In the genomic region with DNA sequence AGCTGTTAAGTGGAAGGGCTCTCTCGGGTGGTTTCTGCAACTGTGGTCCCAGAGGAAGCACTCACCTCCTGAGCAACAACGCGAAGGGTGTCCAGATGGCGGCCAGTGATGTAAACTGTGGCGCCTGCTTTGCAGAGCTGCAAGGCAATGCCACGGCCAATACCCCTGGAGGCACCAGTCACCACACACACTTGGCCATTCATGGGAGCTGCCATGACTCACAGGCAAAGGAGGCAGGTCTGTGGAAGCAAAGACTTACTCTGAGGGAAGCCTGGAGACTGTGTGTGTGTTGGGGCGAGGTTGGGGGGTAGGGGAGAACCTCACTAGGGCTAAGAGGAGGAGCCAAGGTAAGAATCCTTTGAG, we compare ENCODE assay signal across 8 cellular contexts. TPM values are rescaled to one million over a fixed set of nuclear protein-coding genes. Genes with fewer than 3 reads are reported as not detected.
DNase-seq lines count a peak whose midpoint lies in the region; ATAC-seq, FAIRE-seq and TF ChIP-seq lines count a peak whose summit lies in the region.

No MANE protein-coding gene starts in this region.

- H3K36me3 Mint-ChIP-seq in naive B cell, result peaks cover 5 to 10% of the 10 kb centered on the region in 2 donors

- H3K4me1 ChIP-seq in A549, result peaks cover 15% of the 10 kb centered on the region; the same call in 2 of the 3 replicates
- H3K4me1 ChIP-seq in Peyer's patch, result peaks cover 0 to 34% (median 12%) of the 10 kb centered on the region in 4 donors
- H3K4me1 ChIP-seq in endocrine pancreas (ENCODE audit: control insufficient read depth, insufficient read depth, low read length), result peaks cover 5% of the 10 kb centered on the region

- no peaks in the 10 kb centered on the region for H3K27me3 Mint-ChIP-seq in naive B cell

- H3K27ac ChIP-seq in A549 (peak overlapping the region; percentile 82 to 92), Peyer's patch (peak overlapping the region; percentile 82 to 97 (median 90))

- H3K27me3 ChIP-seq in Peyer's patch, result no peaks in the 10 kb centered on the region
- no peaks in the 10 kb centered on the region for H3K27me3 ChIP-seq in endocrine pancreas (ENCODE audit: control insufficient read depth, insufficient read depth, low read length)

- H3K36me3 ChIP-seq in Peyer's patch (peaks cover 0 to 47% (median 0%) of the 10 kb centered on the region in 3 donors), endocrine pancreas (ENCODE audit: control insufficient read depth, insufficient read depth, low read length) (no peaks in the 10 kb centered on the region)

- H3K4me3 Mint-ChIP-seq in naive B cell, result peak overlapping the region; percentile 89 to 99 (median 96)

- H3K9me3 Mint-ChIP-seq in naive B cell, result no peaks in the 10 kb centered on the region

- FAIRE-seq in A549 (lab: Jason Lieb, UNC), result no peak

- H3K4me1 Mint-ChIP-seq in naive B cell, result peaks cover 35 to 55% (median 53%) of the 10 kb centered on the region in 3 donors

- POLR2A ChIA-PET in A549 (lab: Yijun Ruan, JAX), result interaction anchor here (1.1 to 3.4 kb wide), 6 partner anchors 8 to 133 kb away, joined by 4 to 53 read pairs (median 6); a partner anchor contains a TSS

- WGBS in A549 (ENCODE audit: missing lambda C conversion rate), result 35% methylated on average over 7 of the region's 7 CpGs

- no peak for TF ChIP-seq CTCF in A549 (IDR thresholded peaks at IDR 0.05)
- TF ChIP-seq CTCF in GM12875 (IDR thresholded peaks at IDR 0.05; ENCODE audit: borderline replicate concordance, insufficient read depth, low read depth, low read length), result no peak
- TF ChIP-seq CTCF in Peyer's patch (IDR thresholded peaks at IDR 0.05), result no peak

- peak overlapping the region; percentile 92 to 99 (median 97) for H3K27ac Mint-ChIP-seq in naive B cell

- TF ChIP-seq POLR2A in A549 (IDR thresholded peaks at IDR 0.05; ENCODE audit: low read length) (no peak), Peyer's patch (IDR thresholded peaks at IDR 0.05) (no peak)

- no peaks in the 10 kb centered on the region for H3K9me3 ChIP-seq in A549
- H3K9me3 ChIP-seq in Peyer's patch, result no peaks in the 10 kb centered on the region
- H3K9me3 ChIP-seq in endocrine pancreas (ENCODE audit: control insufficient read depth, low read length), result no peaks in the 10 kb centered on the region

- TF ChIP-seq RAD21 in A549 (conservative IDR thresholded peaks at IDR 0.05 in 1 of 2, IDR thresholded peaks at IDR 0.05 in 1 of 2), result no peak

- peak overlapping the region; percentile 81 for H3K4me2 ChIP-seq in A549

- CTCF ChIA-PET in A549 (lab: Yijun Ruan, JAX), result interaction anchor here (0.9 to 46.6 kb wide), 7 partner anchors 12 to 131 kb away, joined by 3 to 1142 read pairs (median 135); a partner anchor contains a TSS

- H3K4me3 ChIP-seq in A549 (peak overlapping the region; percentile 81), GM12875 (ENCODE audit: low read depth, low read length) (peak overlapping the region; percentile 50), Peyer's patch (peak overlapping the region; percentile 78 to 98 (median 88)), endocrine pancreas (ENCODE audit: control insufficient read depth, insufficient read depth, low read length) (peak overlapping the region; percentile 54)

- ATAC-seq in A549, result peak; percentile 60 to 69
- ATAC-seq in naive B cell (ENCODE audit: low read depth in 2 of 2), result no peak

- peak overlapping the region; percentile 73 for H3K9ac ChIP-seq in endocrine pancreas (ENCODE audit: control insufficient read depth, insufficient read depth, low read length)

- DNase-seq in A549 (ENCODE audit: low read depth in 1 of 2, low spot score in 1 of 2) (peak; percentile 42 to 60), Peyer's patch (peak in 1 of 3 donors; percentile 67), naive B cell (no peak), NOMO-1 (lab: John Stamatoyannopoulos, UW; ENCODE audit: unreplicated experiment in 2 of 2) (no peak), retina (no peak)
- no peak for DNase-seq in activated effector memory CD4-positive, alpha-beta T cell treated with anti-CD3 and anti-CD28 coated beads, Interleukin-2, amount 50 U/mL, for 16 hours

- TF ChIP-seq EP300 in A549 (IDR thresholded peaks at IDR 0.05), result no peak

TF ChIP-seq in A549, 52 proteins besides CTCF, POLR2A, EP300 and RAD21:
- TF ChIP-seq, protein P1, sequence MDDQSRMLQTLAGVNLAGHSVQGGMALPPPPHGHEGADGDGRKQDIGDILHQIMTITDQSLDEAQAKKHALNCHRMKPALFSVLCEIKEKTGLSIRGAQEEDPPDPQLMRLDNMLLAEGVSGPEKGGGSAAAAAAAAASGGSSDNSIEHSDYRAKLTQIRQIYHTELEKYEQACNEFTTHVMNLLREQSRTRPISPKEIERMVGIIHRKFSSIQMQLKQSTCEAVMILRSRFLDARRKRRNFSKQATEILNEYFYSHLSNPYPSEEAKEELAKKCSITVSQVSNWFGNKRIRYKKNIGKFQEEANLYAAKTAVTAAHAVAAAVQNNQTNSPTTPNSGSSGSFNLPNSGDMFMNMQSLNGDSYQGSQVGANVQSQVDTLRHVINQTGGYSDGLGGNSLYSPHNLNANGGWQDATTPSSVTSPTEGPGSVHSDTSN (IDR thresholded peaks at IDR 0.05), result no peak
- TF ChIP-seq, protein P2, sequence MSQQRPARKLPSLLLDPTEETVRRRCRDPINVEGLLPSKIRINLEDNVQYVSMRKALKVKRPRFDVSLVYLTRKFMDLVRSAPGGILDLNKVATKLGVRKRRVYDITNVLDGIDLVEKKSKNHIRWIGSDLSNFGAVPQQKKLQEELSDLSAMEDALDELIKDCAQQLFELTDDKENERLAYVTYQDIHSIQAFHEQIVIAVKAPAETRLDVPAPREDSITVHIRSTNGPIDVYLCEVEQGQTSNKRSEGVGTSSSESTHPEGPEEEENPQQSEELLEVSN (IDR thresholded peaks at IDR 0.05; ENCODE audit: borderline replicate concordance, low read depth), result 0 out of 2 replicates have a peak, but pooled peaks have one; percentile 51

RNA-seq across cellular contexts. Expression of a gene that starts 0.7 kb away (rescaled TPM):
- 17.4 and 17.9 TPM in 2 replicates for polyA plus RNA-seq in A549 (2011; rRNA removed)
- polyA plus RNA-seq in A549 (2012; cell fraction: cytosol; rRNA removed), result 19.2 and 19.4 TPM in 2 replicates
- 49.2 and 72.1 TPM in 2 replicates for polyA plus RNA-seq in A549 (2012; cell fraction: nucleus; rRNA removed)
- 13.8 to 15.2 TPM (median 15.1 TPM) in 3 replicates for polyA plus RNA-seq in A549 (2017; fragmentation: RNase III; extraction: RNeasy Plus Mini Kit Qiagen cat#74134 plus additional on column Dnase treatment)
- 14.9 and 17.5 TPM in 2 replicates for polyA minus RNA-seq in A549 (2011; rRNA and poly(A)+ RNA removed)
- 100 to 1,000 TPM in 1 of 4 donors, 10 to 100 TPM in 3; 51.2 to 130 (median 67.1) TPM for total RNA-seq in Peyer's patch
- polyA plus RNA-seq in naive B cell (ENCODE audit: low read depth in 6 of 6), result 10 to 100 TPM; 20.4 to 38.5 (median 29.3) TPM

RNA-seq across cellular contexts. Expression of a gene that starts 0.8 kb away (rescaled TPM):
- 16.5 and 23.6 TPM in 2 replicates for polyA plus RNA-seq in A549 (2011; rRNA removed)
- 9.3 and 11.6 TPM in 2 replicates for polyA plus RNA-seq in A549 (2012; cell fraction: cytosol; rRNA removed)
- 52.4 and 55.3 TPM in 2 replicates for polyA plus RNA-seq in A549 (2012; cell fraction: nucleus; rRNA removed)
- 23.0 to 24.5 TPM (median 24.2 TPM) in 3 replicates for polyA plus RNA-seq in A549 (2017; fragmentation: RNase III; extraction: RNeasy Plus Mini Kit Qiagen cat#74134 plus additional on column Dnase treatment)
- polyA minus RNA-seq in A549 (2011; rRNA and poly(A)+ RNA removed), result 45.7 and 46.9 TPM in 2 replicates
- total RNA-seq in Peyer's patch, result 10 to 100 TPM; 14.5 to 30.0 (median 22.4) TPM
- polyA plus RNA-seq in naive B cell (ENCODE audit: low read depth in 6 of 6), result 1 to 10 TPM in 5 of 6 donors, under 1 TPM in 1; 0.83 to 2.4 (median 1.3) TPM

RNA-seq across cellular contexts. Expression of a gene that starts 8.9 kb away (rescaled TPM):
- polyA plus RNA-seq in A549 (2011; rRNA removed), result 0.31 and 0.32 TPM in 2 replicates
- 0.13 and 0.14 TPM in 2 replicates for polyA plus RNA-seq in A549 (2012; cell fraction: cytosol; rRNA removed)
- 0.16 and 0.28 TPM in 2 replicates for polyA plus RNA-seq in A549 (2012; cell fraction: nucleus; rRNA removed)
- 0.33 to 0.99 TPM (median 0.79 TPM) in 3 replicates for polyA plus RNA-seq in A549 (2017; fragmentation: RNase III; extraction: RNeasy Plus Mini Kit Qiagen cat#74134 plus additional on column Dnase treatment)
- polyA minus RNA-seq in A549 (2011; rRNA and poly(A)+ RNA removed), result 0.39 and 0.79 TPM in 2 replicates
- total RNA-seq in Peyer's patch, result 100 to 1,000 TPM in 2 of 4 donors, 10 to 100 TPM in 2; 22.3 to 184 (median 136) TPM
- 10 to 100 TPM in 1 of 6 donors, 1 to 10 TPM in 5; 4.9 to 10.4 (median 8.1) TPM for polyA plus RNA-seq in naive B cell (ENCODE audit: low read depth in 6 of 6)

RNA-seq across cellular contexts. Expression of a gene that starts 11.1 kb away (rescaled TPM):
- polyA plus RNA-seq in A549 (2011; rRNA removed) (5.8 and 7.6 TPM in 2 replicates), A549 (2017; fragmentation: RNase III; extraction: RNeasy Plus Mini Kit Qiagen cat#74134 plus additional on column Dnase treatment) (8.4 to 9.9 TPM (median 8.6 TPM) in 3 replicates), naive B cell (ENCODE audit: low read depth in 6 of 6) (1 to 10 TPM in 1 of 6 donors, under 1 TPM in 5; 0.28 to 1.2 (median 0.69) TPM)
- 5.6 and 7.9 TPM in 2 replicates for polyA plus RNA-seq in A549 (2012; cell fraction: cytosol; rRNA removed)
- 91.2 and 171 TPM in 2 replicates for polyA plus RNA-seq in A549 (2012; cell fraction: nucleus; rRNA removed)
- polyA minus RNA-seq in A549 (2011; rRNA and poly(A)+ RNA removed), result 8.7 and 8.8 TPM in 2 replicates
- 10 to 100 TPM in 2 of 4 donors, 1 to 10 TPM in 2; 7.7 to 37.2 (median 12.2) TPM for total RNA-seq in Peyer's patch

RNA-seq across cellular contexts. Expression of a gene that starts 12.4 kb away (rescaled TPM):
- polyA plus RNA-seq in A549 (2011; rRNA removed), result 10.2 and 13.2 TPM in 2 replicates
- 10.1 and 10.9 TPM in 2 replicates for polyA plus RNA-seq in A549 (2012; cell fraction: cytosol; rRNA removed)
- 209 and 247 TPM in 2 replicates for polyA plus RNA-seq in A549 (2012; cell fraction: nucleus; rRNA removed)
- polyA plus RNA-seq in A549 (2017; fragmentation: RNase III; extraction: RNeasy Plus Mini Kit Qiagen cat#74134 plus additional on column Dnase treatment), result 8.3 to 9.4 TPM (median 8.3 TPM) in 3 replicates
- 8.1 and 10.4 TPM in 2 replicates for polyA minus RNA-seq in A549 (2011; rRNA and poly(A)+ RNA removed)
- total RNA-seq in Peyer's patch, result 10 to 100 TPM in 2 of 4 donors, 1 to 10 TPM in 2; 5.1 to 28.5 (median 10.1) TPM
- 1 to 10 TPM; 1.4 to 2.4 (median 2.1) TPM for polyA plus RNA-seq in naive B cell (ENCODE audit: low read depth in 6 of 6)

Comparison
In these comparisons a context has a peak if more than half of its experiments do, and no peak if none do; other contexts are left out.
1. ATAC-seq: peak in A549 (2 of 2); none in naive B cell (0 of 2).
2. DNase-seq: peak in A549 (2 of 2); none in naive B cell (single experiment), NOMO-1 (0 of 2), activated effector memory CD4-positive, alpha-beta T cell treated with anti-CD3 and anti-CD28 coated beads, Interleukin-2, amount 50 U/mL, for 16 hours (single experiment) and retina (single experiment).
3. Peak in every context shown above with its lines, with median percentiles within 50 percentile points of each other: H3K4me3 ChIP-seq.